In genomic region chr1:224544711-224545110, GRCh38 we compare ENCODE assay signal across 14 cellular contexts.
"Had no signal": no experiment of that assay in that cellular context is flagged by ENCODE, and none has a peak within 500 bp of the region (broad histone marks: within the 10 kb centered on the region; RNA-seq: fewer than 3 reads in every experiment).

No MANE protein-coding gene starts in this region.

- H3K9me3 ChIP-seq: colonic mucosa, ovary, sigmoid colon, uterus had no signal

- H3K4me1 Mint-ChIP-seq: activated B cell treated with CpG ODN at 0.5 μM for 24 hours had no signal

- H3K9me3 Mint-ChIP-seq: activated B cell treated with CpG ODN at 0.5 μM for 24 hours; activated naive CD4-positive, alpha-beta T cell treated with anti-CD3 and anti-CD28 coated beads, Interleukin-2, amount 10 ng/mL, durations not matched to agents 7 days and 5 days; activated T-helper 2 cell treated with anti-CD3 and anti-CD28 coated beads, Interferon-gamma antibody, Interleukin-2, Interleukin-4, amounts not matched to agents 10 μg/mL and 5 μg/mL and 100 μg/mL, durations not matched to agents 14 hours and 24 hours and 36 hours; stimulated activated naive CD8-positive, alpha-beta T cell treated with anti-CD3 and anti-CD28 coated beads, Interleukin-15, amount 100 ng/mL, for 72 hours had no signal

- H3K36me3 ChIP-seq: colonic mucosa, ovary, sigmoid colon, uterus had no signal

- ATAC-seq: left ventricle myocardium superior; stimulated activated naive CD8-positive, alpha-beta T cell treated with anti-CD3 and anti-CD28 coated beads, Interleukin-15, amount 100 ng/mL, for 72 hours had no signal

- H3K79me2 ChIP-seq: hepatocyte had no signal

- H3K36me3 Mint-ChIP-seq: activated naive CD4-positive, alpha-beta T cell treated with anti-CD3 and anti-CD28 coated beads, Interleukin-2, amount 10 ng/mL, durations not matched to agents 7 days and 5 days had no signal

- H3K27ac Mint-ChIP-seq: activated B cell treated with CpG ODN at 0.5 μM for 24 hours; activated CD4-positive, alpha-beta T cell treated with anti-CD3 and anti-CD28 coated beads, Interleukin-2, amount 10 ng/mL, durations not matched to agents 24 days and 14 days; activated naive CD4-positive, alpha-beta T cell treated with anti-CD3 and anti-CD28 coated beads, Interleukin-2, amount 10 ng/mL, durations not matched to agents 7 days and 5 days; activated T-helper 2 cell treated with anti-CD3 and anti-CD28 coated beads, Interferon-gamma antibody, Interleukin-2, Interleukin-4, amounts not matched to agents 10 μg/mL and 5 μg/mL and 100 μg/mL, durations not matched to agents 14 hours and 24 hours and 36 hours had no signal

- H3K4me3 Mint-ChIP-seq: activated B cell treated with CpG ODN at 0.5 μM for 24 hours; activated CD4-positive, alpha-beta T cell treated with anti-CD3 and anti-CD28 coated beads, Interleukin-2, amount 10 ng/mL, durations not matched to agents 24 days and 14 days; activated naive CD4-positive, alpha-beta T cell treated with anti-CD3 and anti-CD28 coated beads, Interleukin-2, amount 10 ng/mL, durations not matched to agents 7 days and 5 days; stimulated activated naive CD8-positive, alpha-beta T cell treated with anti-CD3 and anti-CD28 coated beads, Interleukin-15, amount 100 ng/mL, for 72 hours had no signal

- H3K4me1 ChIP-seq: colonic mucosa, sigmoid colon, uterus had no signal

- H3K27me3 ChIP-seq: colonic mucosa, hepatocyte, ovary, sigmoid colon, uterus had no signal

- H3K4me3 ChIP-seq: colonic mucosa, hepatocyte, ovary, sigmoid colon, uterus had no signal

- H2AFZ ChIP-seq: hepatocyte had no signal

- DNase-seq: activated B cell treated with CpG ODN at 0.5 μM for 24 hours; activated CD4-positive, alpha-beta T cell treated with anti-CD3 and anti-CD28 coated beads, Interleukin-2, amount 10 ng/mL, durations not matched to agents 24 days and 14 days; activated naive CD4-positive, alpha-beta T cell treated with anti-CD3 and anti-CD28 coated beads, Interleukin-2, amount 10 ng/mL, durations not matched to agents 7 days and 5 days; activated T-cell treated with anti-CD3 and anti-CD28 coated beads for 4 hours; colonic mucosa; effector CD4-positive, alpha-beta T cell; left ventricle myocardium superior; ovary; sigmoid colon; stimulated activated CD4-positive, alpha-beta T cell treated with anti-CD3 and anti-CD28 coated beads, Interleukin-2, amount 100 ng/mL, for 48 hours; stimulated activated naive CD8-positive, alpha-beta T cell treated with anti-CD3 and anti-CD28 coated beads, Interleukin-15, amount 100 ng/mL, for 72 hours; uterus had no signal

- H3K4me2 ChIP-seq: hepatocyte had no signal

- H3K27ac ChIP-seq: colonic mucosa, hepatocyte, ovary, sigmoid colon, uterus had no signal
